Comparison of ENCODE assay signal across 9 cellular contexts in the genomic region with DNA sequence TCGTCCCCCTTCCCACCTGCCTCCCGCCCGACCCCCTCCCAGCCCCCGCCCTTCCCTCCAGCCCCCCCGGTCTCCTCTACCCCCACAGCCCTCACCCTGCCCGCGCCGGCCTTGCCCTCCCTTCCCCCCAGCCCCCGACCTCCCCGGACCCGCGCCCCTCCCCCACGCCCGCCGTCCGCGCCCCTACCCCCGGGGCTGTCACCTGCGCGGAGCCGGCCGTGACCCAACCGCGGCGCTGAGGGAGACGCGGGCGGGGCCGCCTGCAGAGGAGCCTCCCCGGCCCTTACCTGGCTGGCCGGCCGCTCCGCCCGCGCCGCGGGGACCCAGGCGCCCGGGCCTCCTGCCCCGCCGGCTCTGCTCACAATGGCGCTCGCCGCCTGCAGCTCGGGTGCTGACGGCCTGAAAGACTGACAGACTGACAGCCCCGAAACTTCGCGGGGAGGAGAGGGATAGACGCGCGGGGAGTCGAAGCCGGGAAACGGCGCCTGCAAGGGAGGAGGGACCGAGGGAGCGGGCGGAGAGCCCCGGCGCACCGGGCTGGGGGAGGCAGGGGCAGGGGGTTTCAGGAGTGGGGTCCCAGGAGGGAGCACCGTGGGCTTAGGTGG. TPM values are rescaled to one million over a fixed set of nuclear protein-coding genes. Genes with fewer than 3 reads are reported as not detected.
DNase-seq lines count a peak whose midpoint lies in the region; ATAC-seq, FAIRE-seq and TF ChIP-seq lines count a peak whose summit lies in the region.
"Had no signal": no experiment of that assay in that cellular context is flagged by ENCODE, and none has a peak within 500 bp of the region (broad histone marks: within the 10 kb centered on the region; RNA-seq: fewer than 3 reads in every experiment).

No MANE protein-coding gene starts in this region.

- DNase-seq in Caco-2 = peak in 1 of 2 experiments; percentile 38
- DNase-seq in OCI-LY7 (ENCODE audit: low spot score) = peak; percentile 22
- DNase-seq in K562 (ENCODE audit: extremely low read depth in 1 of 4, low spot score in 3 of 4) = peak; percentile 49 to 82 (median 70)
- DNase-seq in SK-N-DZ (ENCODE audit: low spot score) = no peak
- no peak for DNase-seq in NCI-H1694 treated with DMSO at 0.1 percent for 48 hours (lab: John Stamatoyannopoulos, UW)
- no peak for DNase-seq in DMS79 (lab: John Stamatoyannopoulos, UW)

- peaks cover 6% of the 10 kb centered on the region for H3K4me1 Mint-ChIP-seq in Caco-2 (ENCODE audit: low read depth, unreplicated experiment)

- H2AFZ ChIP-seq in OCI-LY7 (ENCODE audit: low read length) = no peak overlapping the region
- H2AFZ ChIP-seq in K562 (ENCODE audit: low read depth, low read length) = peak overlapping the region; percentile 36

- in situ Hi-C loops in K562 (cut with MboI) = no loop called here

- H3K36me3 ChIP-seq in Caco-2 (ENCODE audit: control insufficient read depth, insufficient read depth, low read length) (no peaks in the 10 kb centered on the region), OCI-LY7 (ENCODE audit: insufficient read depth, low read length) (no peaks in the 10 kb centered on the region), K562 (ENCODE audit: control insufficient read depth, insufficient read depth, low read length) (peaks cover 26% of the 10 kb centered on the region; the same call in 1 of the 3 replicates), liver (ENCODE audit: control insufficient read depth in 4 of 4, insufficient read depth in 3 of 4, low read depth in 1 of 4, low read length in 3 of 4) (peaks cover 0 to 12% (median 8%) of the 10 kb centered on the region in 4 donors), stomach smooth muscle (ENCODE audit: control insufficient read depth in 2 of 2, insufficient read depth in 2 of 2, low read length in 2 of 2) (peaks cover 9 to 10% of the 10 kb centered on the region in 2 donors)

- H3K4me3 Mint-ChIP-seq in Caco-2 (ENCODE audit: unreplicated experiment) = peak overlapping the region; percentile 81

- peak overlapping the region; percentile 70 for H3K4me3 ChIP-seq in Caco-2 (ENCODE audit: low read depth, low read length)
- H3K4me3 ChIP-seq in OCI-LY7 (ENCODE audit: low read depth, low read length, poor library complexity, severe bottlenecking) = peak overlapping the region; percentile 71
- H3K4me3 ChIP-seq in K562 = peak overlapping the region; percentile 59
- peak overlapping the region; percentile 53 to 80 (median 53) for H3K4me3 ChIP-seq in liver (ENCODE audit: low read depth in 1 of 3, low read length in 3 of 3)
- peak overlapping the region; percentile 55 to 76 for H3K4me3 ChIP-seq in stomach smooth muscle (ENCODE audit: low read length in 2 of 2)

- H3K9ac ChIP-seq in K562 (ENCODE audit: insufficient read depth in 1 of 2, low read depth in 2 of 2, low read length in 2 of 2) (peak overlapping the region; percentile 17 to 93; a peak in 3 of 4 replicates), liver (ENCODE audit: low read depth in 1 of 2, low read length in 2 of 2) (no peak overlapping the region), stomach smooth muscle (ENCODE audit: low read length in 2 of 2) (no peak overlapping the region)

- peaks cover 13% of the 10 kb centered on the region for H3K27me3 Mint-ChIP-seq in Caco-2 (ENCODE audit: insufficient read depth, unreplicated experiment)

- H3K4me1 ChIP-seq in Caco-2 (no peaks in the 10 kb centered on the region), OCI-LY7 (ENCODE audit: insufficient read depth, low read length, poor library complexity, severe bottlenecking) (peaks cover 14% of the 10 kb centered on the region), K562 (replicated peaks in 1 of 2; ENCODE audit: control insufficient read depth in 2 of 2, insufficient read depth in 2 of 2, low read length in 2 of 2) (peaks cover 16 to 81% of the 10 kb centered on the region in 2 experiments), liver (ENCODE audit: control insufficient read depth in 4 of 4, insufficient read depth in 4 of 4, low read length in 3 of 4) (peaks cover 5 to 22% (median 12%) of the 10 kb centered on the region in 4 donors), stomach smooth muscle (ENCODE audit: control insufficient read depth, insufficient read depth, low read length) (peaks cover 7% of the 10 kb centered on the region)

- H3K36me3 Mint-ChIP-seq in Caco-2 (ENCODE audit: insufficient read depth, unreplicated experiment) = no peaks in the 10 kb centered on the region

- no peak overlapping the region for H3K27ac Mint-ChIP-seq in Caco-2 (ENCODE audit: unreplicated experiment)

- intact Hi-C loops in Caco-2 (cut with micrococcal nuclease; ENCODE audit: unreplicated experiment) = loop anchor here (5.0 kb wide), 1 partner anchor 64 kb away; a partner anchor contains a TSS
- intact Hi-C loops in OCI-LY7 (cut with micrococcal nuclease; ENCODE audit: unreplicated experiment) = loop anchor here (5.0 kb wide), 1 partner anchor 56 kb away; no protein-coding TSS in a partner anchor
- intact Hi-C loops in K562 (cut with micrococcal nuclease) = loop anchor here (2.0 kb wide), 1 partner anchor 14 kb away; no protein-coding TSS in a partner anchor

- peak; percentile 9; the same call in 2 of the 3 replicates for ATAC-seq in K562

- H3K9me3 ChIP-seq in Caco-2 (no peaks in the 10 kb centered on the region), OCI-LY7 (ENCODE audit: low read length) (no peaks in the 10 kb centered on the region), K562 (replicated peaks; ENCODE audit: control insufficient read depth, insufficient read depth, low read depth, low read length) (no peaks in the 10 kb centered on the region), liver (ENCODE audit: control insufficient read depth in 4 of 4, low read length in 3 of 4) (no peaks in the 10 kb centered on the region), stomach smooth muscle (ENCODE audit: control insufficient read depth in 2 of 2, low read length in 2 of 2) (no peaks in the 10 kb centered on the region)

- no peak for TF ChIP-seq POLR2A in K562 (conservative IDR thresholded peaks at IDR 0.05)

- no peak for FAIRE-seq in K562 (lab: Jason Lieb, UNC)
- FAIRE-seq: islet of Langerhans had no signal

- H3K27ac ChIP-seq in OCI-LY7 (ENCODE audit: low read depth, low read length, poor library complexity, severe bottlenecking) = no peak overlapping the region
- peak overlapping the region; percentile 64; the same call in 1 of the 3 replicates for H3K27ac ChIP-seq in K562 (ENCODE audit: extremely low read depth, low read depth, low read length)
- peak overlapping the region in 1 of 2 donors; percentile 39 for H3K27ac ChIP-seq in liver (ENCODE audit: low read depth in 1 of 2, low read length in 2 of 2)
- H3K27ac ChIP-seq in stomach smooth muscle (ENCODE audit: low read length) = no peak overlapping the region

- H3K79me2 ChIP-seq in OCI-LY7 (ENCODE audit: insufficient read depth, low read depth, low read length) (no peaks in the 10 kb centered on the region), K562 (ENCODE audit: control insufficient read depth, insufficient read depth, low read length) (peaks cover 5% of the 10 kb centered on the region; the same call in 1 of the 3 replicates)

- no peaks in the 10 kb centered on the region for H4K20me1 ChIP-seq in OCI-LY7 (ENCODE audit: insufficient read depth, low read length)
- 0 out of 2 replicates have a peak, but pooled peaks cover 5% of the 10 kb centered on the region for H4K20me1 ChIP-seq in K562 (replicated peaks; ENCODE audit: control insufficient read depth, insufficient read depth, low read length)

- TF ChIP-seq CTCF in Caco-2 (IDR thresholded peaks at IDR 0.05; ENCODE audit: insufficient read depth in 1 of 2, low read depth in 1 of 2, low read length in 1 of 2, severe bottlenecking in 1 of 2, unreplicated experiment in 1 of 2) = no peak
- no peak for TF ChIP-seq CTCF in OCI-LY7 (conservative IDR thresholded peaks at IDR 0.05; ENCODE audit: low read length)
- no peak for TF ChIP-seq CTCF in K562 (IDR thresholded peaks at IDR 0.05 in 2 of 3, conservative IDR thresholded peaks at IDR 0.05 in 1 of 3; ENCODE audit: insufficient read depth in 2 of 3, low read depth in 1 of 3, low read length in 3 of 3)
- no peak for TF ChIP-seq CTCF in liver (IDR thresholded peaks at IDR 0.05; ENCODE audit: low read depth, low read length, missing input control)

- under 1% methylated on average over 40 of the region's 63 CpGs for WGBS in K562 (ENCODE audit: insufficient coverage, low coverage, missing lambda C conversion rate)
- WGBS in liver = under 1% methylated on average over 63 of the region's 63 CpGs

- POLR2A ChIA-PET in Caco-2 (lab: Charles Lee) = interaction anchor here (0.6 kb wide), 2 partner anchors 98 to 148 kb away, joined by 5 to 7 read pairs; no protein-coding TSS in a partner anchor
- POLR2A ChIA-PET in OCI-LY7 (lab: Charles Lee) = no interaction called here
- POLR2A ChIA-PET in K562 (lab: Yijun Ruan, JAX) = interaction anchor here (0.6 to 1.5 kb wide), 4 partner anchors 8 to 52 kb away, joined by 3 read pairs; no protein-coding TSS in a partner anchor

- no peaks in the 10 kb centered on the region for H3K9me2 ChIP-seq in OCI-LY7 (ENCODE audit: insufficient read depth, low read length)

- TF ChIP-seq EP300 in K562 (IDR thresholded peaks at IDR 0.05; ENCODE audit: low read length) = no peak

- no peaks in the 10 kb centered on the region for H3K9me1 ChIP-seq in K562 (ENCODE audit: control insufficient read depth, insufficient read depth, low read length)

- H3K4me2 ChIP-seq in OCI-LY7 (ENCODE audit: low read length) = peak overlapping the region; percentile 99
- peak overlapping the region; percentile 67 for H3K4me2 ChIP-seq in K562 (ENCODE audit: insufficient read depth, low read length)

- no peaks in the 10 kb centered on the region; the same call in 1 of the 2 replicates for H3K27me3 ChIP-seq in Caco-2 (replicated peaks; ENCODE audit: control insufficient read depth, insufficient read depth, low read length)
- peaks cover 0 to 1% of the 10 kb centered on the region in 2 experiments; a peak in 1 of 5 replicates for H3K27me3 ChIP-seq in K562 (ENCODE audit: control insufficient read depth in 2 of 2, insufficient read depth in 2 of 2, low read length in 2 of 2)
- H3K27me3 ChIP-seq in liver (ENCODE audit: control insufficient read depth in 4 of 4, insufficient read depth in 4 of 4, low read length in 3 of 4) = no peaks in the 10 kb centered on the region
- no peaks in the 10 kb centered on the region for H3K27me3 ChIP-seq in stomach smooth muscle (ENCODE audit: control insufficient read depth in 1 of 2, insufficient read depth in 2 of 2, low read length in 2 of 2)

- no peaks in the 10 kb centered on the region for H3K9me3 Mint-ChIP-seq in Caco-2 (ENCODE audit: unreplicated experiment)

- CTCF ChIA-PET in Caco-2 (lab: Charles Lee) = no interaction called here
- CTCF ChIA-PET in OCI-LY7 (lab: Charles Lee; ENCODE audit: unreplicated experiment) = no interaction called here
- CTCF ChIA-PET in K562 (lab: Yijun Ruan, JAX; ENCODE audit: low intra/inter-chr PET ratio) = interaction anchor here (0.6 kb wide), 1 partner anchor 53 kb away, joined by 3 read pairs; no protein-coding TSS in a partner anchor

- TF ChIP-seq RAD21 in K562 (CRISPR knock-in tag; conservative IDR thresholded peaks at IDR 0.05 in 1 of 2, IDR thresholded peaks at IDR 0.05 in 1 of 2) = no peak
- no peak for TF ChIP-seq RAD21 in liver (IDR thresholded peaks at IDR 0.05)

- no TSS peak for BruUV-seq in Caco-2 (replicated peaks; lab: Mats Ljungman, UMichigan)
- BruUV-seq in OCI-LY7 (replicated peaks; lab: Mats Ljungman, UMichigan) = no TSS peak
- BruUV-seq in K562 (replicated peaks; lab: Mats Ljungman, UMichigan) = no TSS peak

RNA-seq across cellular contexts. Expression of a gene that starts 0.5 kb away (rescaled TPM):
- 1.1 and 1.7 TPM in 2 replicates for total RNA-seq in Caco-2 (2022)
- 0.22 TPM in 1 of 2 replicates, not detected in the other for total RNA-seq in OCI-LY7 (2014; rRNA removed; shearing (Covaris generic))
- 0.40 TPM in 1 of 2 replicates, not detected in the other for total RNA-seq in OCI-LY7 (2022)
- total RNA-seq in K562 (2011; cell fraction: chromatin; rRNA removed; ENCODE audit: low replicate concordance) = 3.6 and 10.3 TPM in 2 replicates
- total RNA-seq in K562 (2011; cell fraction: nucleolus; rRNA removed) = 7.6 and 11.7 TPM in 2 replicates
- 5.1 and 5.6 TPM in 2 replicates for total RNA-seq in K562 (2011; cell fraction: nucleoplasm; rRNA removed)
- total RNA-seq in K562 (2014; rRNA removed) = 2.8 and 4.6 TPM in 2 replicates
- total RNA-seq in K562 (2014; rRNA removed; fragmentation: Illumina TruSeq; extraction: Trizol) = 0.80 and 1.3 TPM in 2 replicates
- 1.6 and 2.0 TPM in 2 replicates for total RNA-seq in K562 (2015; rRNA removed; fragmentation: Illumina TruSeq; extraction: Trizol)
- 14.2 and 16.2 TPM in 2 replicates for total RNA-seq in K562 (2021)
- polyA plus RNA-seq in K562 (2011; rRNA removed) = 2.4 and 3.9 TPM in 2 replicates
- 3.2 and 8.5 TPM in 2 replicates for polyA plus RNA-seq in K562 (2011; cell fraction: cytosol; rRNA removed)
- 17.0 and 31.8 TPM in 2 replicates for polyA plus RNA-seq in K562 (2011; cell fraction: nucleus; rRNA removed)
- polyA plus RNA-seq in K562 (2012) = 15.3 and 17.0 TPM in 2 replicates
- polyA plus RNA-seq in K562 (2014; fragmentation: Illumina TruSeq; extraction: Trizol) = 1.7 and 3.2 TPM in 2 replicates
- under 1 TPM; 0.32 to 0.42 TPM for polyA plus RNA-seq in K562 (2014; fragmentation: Nextera tagmentation; extraction: Ambion mirVana)
- 6.6 and 8.3 TPM in 2 replicates for polyA plus RNA-seq in K562 (2014; rRNA removed)
- 0.60 and 1.1 TPM in 2 replicates for polyA minus RNA-seq in K562 (2011; rRNA and poly(A)+ RNA removed)
- 7.6 and 15.2 TPM in 2 replicates for polyA minus RNA-seq in K562 (2011; cell fraction: cytosol; rRNA and poly(A)+ RNA removed)
- 3.4 and 4.0 TPM in 2 replicates for polyA minus RNA-seq in K562 (2011; cell fraction: nucleus; rRNA and poly(A)+ RNA removed)
- total RNA-seq in liver = 1 to 10 TPM; 2.8 to 3.8 TPM
- 1 to 10 TPM; 3.6 to 4.0 TPM for polyA plus RNA-seq in liver
- 1.1 and 1.6 TPM in 2 replicates for polyA plus RNA-seq in SK-N-DZ (2014; cell fraction: cytosol; rRNA removed)
- 2.3 and 3.0 TPM in 2 replicates for polyA plus RNA-seq in SK-N-DZ (2014; cell fraction: nucleus; rRNA removed)

Comparison
In these comparisons a context has a peak if more than half of its experiments do, and no peak if none do; other contexts are left out.
1. DNase-seq: peak in OCI-LY7 (single experiment) and K562 (4 of 4); none in SK-N-DZ (single experiment), NCI-H1694 treated with DMSO at 0.1 percent for 48 hours (single experiment) and DMS79 (single experiment).
2. H3K9ac ChIP-seq: peak in K562 (2 of 2); none in liver (0 of 2) and stomach smooth muscle (0 of 2).
3. Peak in every context shown above with its lines, with median percentiles within 50 percentile points of each other: H3K4me3 ChIP-seq.